ENCODE assay signal across 8 cellular contexts in genomic region chr17:32349854-32350661, GRCh38. TPM values are rescaled to one million over a fixed set of nuclear protein-coding genes. Genes with fewer than 3 reads are reported as not detected.
DNase-seq lines count a peak whose midpoint lies in the region; ATAC-seq and TF ChIP-seq lines count a peak whose summit lies in the region.

Gene ZNF207 (plus strand): TSS chr17:32350157. CDS start chr17:32350286, 129 bp downstream.

- H3K4me3 Mint-ChIP-seq in natural killer cell, result peak within 1 kb of the TSS; percentile 100

- TF ChIP-seq POLR2A in Raji (IDR thresholded peaks at IDR 0.05; ENCODE audit: insufficient read depth, low read depth, low read length), result peak; percentile 96

- peak; percentile 98 for DNase-seq in Daoy (ENCODE audit: low read depth)
- DNase-seq in H4 (ENCODE audit: low spot score), result peak; percentile 95
- peak; percentile 91 for DNase-seq in activated T-helper 9 cell treated with anti-CD3 and anti-CD28 coated beads, Interleukin-2, amount 50 U/mL, for 16 hours (ENCODE audit: low read depth)
- DNase-seq in fibroblast of peridontal ligament (ENCODE audit: extremely low read depth), result peak; percentile 96
- DNase-seq in natural killer cell, result peak; percentile 93
- peak; percentile 93 for DNase-seq in stimulated activated naive CD4-positive, alpha-beta T cell treated with Interleukin-2 at 50 U/mL for 16 hours (lab: John Stamatoyannopoulos, UW)

- H3K79me2 ChIP-seq in Loucy (ENCODE audit: insufficient read depth, low read length), result peaks cover 61% of the 10 kb centered on the region

- H3K27me3 Mint-ChIP-seq in natural killer cell (ENCODE audit: low read depth in 2 of 2), result no peaks in the 10 kb centered on the region

- peak within 1 kb of the TSS; percentile 90 for H2AFZ ChIP-seq in Loucy (ENCODE audit: low read length)

- H3K9me3 Mint-ChIP-seq in natural killer cell, result no peaks in the 10 kb centered on the region

- ATAC-seq in natural killer cell, result peak; percentile 94 to 100 (median 98)

- H3K4me1 Mint-ChIP-seq in natural killer cell, result peaks cover 32 to 41% of the 10 kb centered on the region in 2 donors

- peaks cover 21% of the 10 kb centered on the region for H3K36me3 ChIP-seq in Loucy (ENCODE audit: insufficient read depth, low read length)

- no peaks in the 10 kb centered on the region for H3K9me3 ChIP-seq in Loucy (ENCODE audit: insufficient read depth, low read depth, low read length)

- H4K20me1 ChIP-seq in Loucy (ENCODE audit: insufficient read depth, low read length, poor library complexity, severe bottlenecking), result peaks cover 47% of the 10 kb centered on the region

- H3K4me3 ChIP-seq in Loucy (ENCODE audit: low read length, poor library complexity, severe bottlenecking), result peak within 1 kb of the TSS; percentile 93

- peaks cover 38% of the 10 kb centered on the region for H3K4me1 ChIP-seq in Loucy (ENCODE audit: insufficient read depth, low read length, poor library complexity, severe bottlenecking)

- H3K27me3 ChIP-seq in Loucy (ENCODE audit: insufficient read depth, low read length, poor library complexity, severe bottlenecking), result peaks cover 6% of the 10 kb centered on the region

- peak within 1 kb of the TSS; percentile 100 for H3K27ac Mint-ChIP-seq in natural killer cell

- no peaks in the 10 kb centered on the region for H3K9me2 ChIP-seq in Loucy (replicated peaks; ENCODE audit: low read depth, low read length)

- peak within 1 kb of the TSS; percentile 98 for H3K9ac ChIP-seq in Loucy (ENCODE audit: low read depth, low read length, poor library complexity, severe bottlenecking)

- no peaks in the 10 kb centered on the region for H3F3A ChIP-seq in Loucy (ENCODE audit: low read depth)

- TF ChIP-seq CTCF in Loucy (conservative IDR thresholded peaks at IDR 0.05; ENCODE audit: low read length), result no peak
- TF ChIP-seq CTCF in natural killer cell (IDR thresholded peaks at IDR 0.05), result no peak

- H3K36me3 Mint-ChIP-seq in natural killer cell, result peaks cover 15% of the 10 kb centered on the region

- H3K4me2 ChIP-seq in Loucy (ENCODE audit: low read depth, low read length, poor library complexity, severe bottlenecking), result peak within 1 kb of the TSS; percentile 78

- intact Hi-C loops in natural killer cell (cut with micrococcal nuclease), result loop anchor here (1.0 kb wide), 2 partner anchors 9 to 94 kb away; partner anchors contain the start of gene PSMD11

RNA-seq across cellular contexts. Expression of gene ZNF207, which starts in this region (rescaled TPM):
- 156 and 173 TPM in 2 replicates for total RNA-seq in Daoy (2014; rRNA removed; shearing (Covaris generic))
- 145 and 203 TPM in 2 replicates for total RNA-seq in H4 (2014; rRNA removed; shearing (Covaris generic))
- total RNA-seq in natural killer cell, result 100 to 1,000 TPM; 378 to 444 (median 428) TPM

Comparison
In these comparisons a context has a peak if more than half of its experiments do, and no peak if none do; other contexts are left out.
1. Peak in every context shown above with its lines: DNase-seq, ATAC-seq and H3K4me3 ChIP-seq.